ENCODE assay signal across 17 cellular contexts in the genomic region with DNA sequence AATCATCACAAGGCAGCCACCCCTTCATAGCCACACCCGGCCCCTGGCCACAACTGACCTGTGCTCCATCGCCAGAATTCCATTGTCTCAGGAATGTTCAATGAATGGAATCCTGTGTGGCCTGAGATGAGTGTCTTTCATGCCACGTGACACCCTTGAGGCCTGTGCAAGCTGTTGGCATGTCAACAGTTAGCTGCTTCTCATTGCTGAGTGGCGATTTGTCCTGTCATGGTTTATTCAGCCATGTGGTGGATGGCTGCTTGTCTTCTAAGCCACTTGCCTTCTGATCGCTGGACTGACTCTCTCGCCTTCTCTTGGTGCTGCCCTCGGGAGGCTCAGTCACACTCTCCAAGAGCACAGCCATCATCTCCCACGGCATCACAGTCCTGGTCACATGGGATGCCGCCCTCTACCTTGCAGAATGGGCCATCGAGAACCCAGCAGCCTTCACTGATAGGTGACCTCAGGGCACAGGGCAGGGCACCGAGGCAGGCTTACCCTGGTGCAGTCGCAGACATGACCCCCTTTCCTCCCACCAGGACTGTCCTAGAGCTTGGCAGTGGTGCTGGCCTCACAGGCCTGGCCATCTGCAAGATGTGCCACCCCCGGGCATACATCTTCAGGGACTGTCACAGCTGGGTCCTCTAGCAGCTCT. TPM values are rescaled to one million over a fixed set of nuclear protein-coding genes. Genes with fewer than 3 reads are reported as not detected.
DNase-seq lines count a peak whose midpoint lies in the region; TF ChIP-seq lines count a peak whose summit lies in the region.
"Not testable (repeated sequence)": the region's sequence is repeated elsewhere in the genome, so short reads cannot be mapped to it uniquely, and the experiment has no call there.
"Had no signal": no experiment of that assay in that cellular context is flagged by ENCODE, and none has a peak within 500 bp of the region (broad histone marks: within the 10 kb centered on the region; RNA-seq: fewer than 3 reads in every experiment).

No MANE protein-coding gene starts in this region.

- WGBS in trophoblast cell (ENCODE audit: extremely low coverage, insufficient coverage, insufficient read length): no CpG with 5 or more reads among the region's 13 CpGs

- H3K4ac ChIP-seq in trophoblast cell (ENCODE audit: low read depth, low read length): not testable (repeated sequence)

- H3K79me2 ChIP-seq in trophoblast cell (ENCODE audit: control insufficient read depth, insufficient read depth, low read length, poor library complexity): not testable (repeated sequence)

- H2BK12ac ChIP-seq in trophoblast cell (ENCODE audit: low read length): not testable (repeated sequence)

- not testable (repeated sequence) for H3K9ac ChIP-seq in adipocyte (ENCODE audit: low read length); trophoblast cell (ENCODE audit: low read length)

- not testable (repeated sequence) for H3K4me1 ChIP-seq in adipocyte (ENCODE audit: control insufficient read depth, insufficient read depth, low read length); trophoblast cell (ENCODE audit: control insufficient read depth in 1 of 2, insufficient read depth in 2 of 2, low read length in 2 of 2)

- H2BK5ac ChIP-seq in trophoblast cell (ENCODE audit: low read depth, low read length, poor library complexity): not testable (repeated sequence)

- CTCF ChIA-PET in AG04449 (lab: Yijun Ruan, JAX): not testable (repeated sequence)

- not testable (repeated sequence) for H2BK120ac ChIP-seq in trophoblast cell (ENCODE audit: insufficient read depth, low read length, poor library complexity)

- not testable (repeated sequence) for H3K4me3 ChIP-seq in AG04449 (ENCODE audit: low read depth, low read length); adipocyte (ENCODE audit: low read length); trophoblast cell (ENCODE audit: low read depth, low read length)

- not testable (repeated sequence) for H3K14ac ChIP-seq in trophoblast cell (ENCODE audit: low read length)

- TF ChIP-seq CTCF in AG04449 (IDR thresholded peaks at IDR 0.05; ENCODE audit: insufficient read depth, low read length, missing control alignments): not testable (repeated sequence)

- not testable (repeated sequence) for H3K18ac ChIP-seq in trophoblast cell (ENCODE audit: low read length)

- H3K27me3 ChIP-seq in adipocyte (replicated peaks; ENCODE audit: control insufficient read depth, insufficient read depth, low read length); trophoblast cell (ENCODE audit: insufficient read depth, low read length): not testable (repeated sequence)

- not testable (repeated sequence) for H2AK5ac ChIP-seq in trophoblast cell (ENCODE audit: low read length)

- H3K4me2 ChIP-seq in trophoblast cell (ENCODE audit: low read length): peak overlapping the region; percentile 33

- not testable (repeated sequence) for H4K8ac ChIP-seq in trophoblast cell (ENCODE audit: low read depth, low read length)

- not testable (repeated sequence) for H4K12ac ChIP-seq in trophoblast cell (ENCODE audit: low read depth, low read length)

- H4K91ac ChIP-seq in trophoblast cell (ENCODE audit: low read depth, low read length): not testable (repeated sequence)

- H3K9me3 ChIP-seq in adipocyte (ENCODE audit: control insufficient read depth, low read length); trophoblast cell (ENCODE audit: insufficient read depth, low read depth, low read length): not testable (repeated sequence)

- not testable (repeated sequence) for H3K23ac ChIP-seq in trophoblast cell (ENCODE audit: low read length)

- not testable (repeated sequence) for H3K27ac ChIP-seq in trophoblast cell (ENCODE audit: low read depth, low read length)

- POLR2A ChIA-PET in AG04449 (lab: Yijun Ruan, JAX): not testable (repeated sequence)

- not testable (repeated sequence) for H3K79me1 ChIP-seq in trophoblast cell (ENCODE audit: low read length)

- not testable (repeated sequence) for H3K36me3 ChIP-seq in adipocyte (ENCODE audit: control insufficient read depth, insufficient read depth, low read length, severe bottlenecking); trophoblast cell (ENCODE audit: control insufficient read depth in 1 of 2, insufficient read depth in 2 of 2, low read length in 2 of 2)

- H2AFZ ChIP-seq in trophoblast cell (ENCODE audit: insufficient read depth, low read length, poor library complexity): not testable (repeated sequence)

- peak; percentile 46 for DNase-seq in AG04449 (ENCODE audit: low read depth, low spot score)
- peak; percentile 88 for DNase-seq in EL
- DNase-seq in HT1080 (ENCODE audit: low read depth): peak; percentile 76
- peak; percentile 88 for DNase-seq in RPMI7951 (ENCODE audit: low read depth)
- peak; percentile 49 for DNase-seq in adipocyte (ENCODE audit: low read depth)
- peak; percentile 9 for DNase-seq in epidermal melanocyte (ENCODE audit: insufficient read length, low spot score)
- peak; percentile 77 for DNase-seq in glomerular visceral epithelial cell (ENCODE audit: extremely low spot score)
- DNase-seq in trophoblast cell: peak; percentile 67 to 77

RNA-seq across cellular contexts. Expression of a gene that starts 38.5 kb away (rescaled TPM):
- not detected in 2 replicates for total RNA-seq in HT1080 (2014; rRNA removed; shearing (Covaris generic))
- polyA plus RNA-seq in HT1080 (2015; cell fraction: cytosol; rRNA removed): not detected in 2 replicates
- polyA plus RNA-seq in HT1080 (2015; cell fraction: nucleus; rRNA removed): not detected in 2 replicates
- not detected in 2 replicates for total RNA-seq in RPMI7951 (2014; rRNA removed; shearing (Covaris generic))
- polyA plus RNA-seq in trophoblast cell (2013): not detected in 2 replicates
- total RNA-seq: activated T-cell treated with anti-CD3 and anti-CD28 coated beads, Interleukin-2, amount 50 U/mL, for 4 hours; CD4-positive, alpha-beta T cell; left lobe of liver; mesothelial cell of epicardium; natural killer cell treated with Interleukin-12 subunit alpha and Interleukin-12 subunit beta and Interleukin-15 and Interleukin-18, amount 100 ng/mL, for 72 hours; Right ventricle myocardium superior; stomach; transverse colon had no signal
- polyA plus RNA-seq: A549, stomach had no signal

Comparison
In these comparisons a context has a peak if more than half of its experiments do, and no peak if none do; other contexts are left out.
1. DNase-seq: peak in every context shown above with its lines; median percentile 88 in EL; 88 in RPMI7951; 77 in glomerular visceral epithelial cell; 76 in HT1080; 72 in trophoblast cell; 49 in adipocyte; 46 in AG04449; 9 in epidermal melanocyte.